18 cellular contexts compared by ENCODE assay signal in the genomic region with DNA sequence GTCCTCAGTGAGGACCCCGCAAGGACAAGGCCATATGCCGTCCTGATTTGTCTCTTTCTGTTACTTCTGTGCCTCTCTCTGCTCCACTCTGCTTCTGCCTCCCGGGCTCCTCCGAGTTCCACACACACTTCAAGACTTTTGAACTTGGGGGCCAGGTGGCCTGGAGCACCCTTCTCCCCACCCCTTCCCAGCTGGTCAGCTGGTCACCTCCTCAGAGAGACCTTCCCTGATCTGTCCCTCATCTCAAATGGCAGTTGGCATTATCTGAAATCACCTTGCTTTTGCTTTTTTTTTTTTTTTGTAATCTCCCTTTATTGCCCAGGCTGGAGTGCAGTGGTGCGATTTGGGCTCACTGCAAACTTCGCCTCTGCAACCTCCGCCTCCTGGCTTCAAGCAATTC. TPM values are rescaled to one million over a fixed set of nuclear protein-coding genes. Genes with fewer than 3 reads are reported as not detected.
DNase-seq lines count a peak whose midpoint lies in the region; ATAC-seq and TF ChIP-seq lines count a peak whose summit lies in the region.
"Had no signal": no experiment of that assay in that cellular context is flagged by ENCODE, and none has a peak within 500 bp of the region (broad histone marks: within the 10 kb centered on the region; RNA-seq: fewer than 3 reads in every experiment).

No MANE protein-coding gene starts in this region.

- H3K9me3 ChIP-seq in BLaER1 treated with 17β-estradiol and CSF1 and Interleukin-3, amounts not matched to agents 10 nM and 100 nM (replicated peaks in 1 of 11): no peaks in the 10 kb centered on the region

- no peak overlapping the region for H3K27ac ChIP-seq in BLaER1 treated with 17β-estradiol and CSF1 and Interleukin-3, amounts not matched to agents 10 nM and 100 nM
- no peak overlapping the region for H3K27ac ChIP-seq in GM23338 (ENCODE audit: low read depth)
- H3K27ac ChIP-seq: brain microvascular endothelial cell had no signal

- H3K9me3 Mint-ChIP-seq in GM23338: no peaks in the 10 kb centered on the region; the same call in 2 of the 3 replicates
- H3K9me3 Mint-ChIP-seq in central memory CD8-positive, alpha-beta T cell: no peaks in the 10 kb centered on the region
- peaks cover 0 to 3% (median 0%) of the 10 kb centered on the region in 9 donors for H3K9me3 Mint-ChIP-seq in naive thymus-derived CD8-positive, alpha-beta T cell
- H3K9me3 Mint-ChIP-seq: activated naive CD8-positive, alpha-beta T cell treated with anti-CD3 and anti-CD28 coated beads, Interleukin-2, amount 10 ng/mL, durations not matched to agents 7 days and 5 days had no signal

- H3K4me3 ChIP-seq in BLaER1 treated with 17β-estradiol and CSF1 and Interleukin-3, amounts not matched to agents 10 nM and 100 nM: no peak overlapping the region
- H3K4me3 ChIP-seq in GM23338: no peak overlapping the region

- H3F3A ChIP-seq in GM23338 (replicated peaks; ENCODE audit: low read depth): peaks cover 11% of the 10 kb centered on the region; the same call in 1 of the 2 replicates

- no peaks in the 10 kb centered on the region; a peak in 1 of 22 replicates for H4K20me1 ChIP-seq in BLaER1 treated with 17β-estradiol and CSF1 and Interleukin-3, amounts not matched to agents 10 nM and 100 nM
- H4K20me1 ChIP-seq in GM23338 (replicated peaks; ENCODE audit: insufficient read depth): 0 out of 2 replicates have a peak, but pooled peaks cover 5% of the 10 kb centered on the region

- DNase-seq in GM23338 (ENCODE audit: low spot score): no peak
- DNase-seq in central memory CD8-positive, alpha-beta T cell (ENCODE audit: low spot score in 2 of 2): no peak
- DNase-seq in naive thymus-derived CD8-positive, alpha-beta T cell: peak in 1 of 10 donors; percentile 15
- DNase-seq in NCI-H748 treated with DMSO at 0.1 percent for 48 hours (lab: John Stamatoyannopoulos, UW): no peak
- DNase-seq in left ventricle myocardium superior: no peak
- no peak for DNase-seq in central memory CD4-positive, alpha-beta T cell
- DNase-seq: activated CD4-positive, alpha-beta T cell treated with anti-CD3 and anti-CD28 coated beads for 4 hours; activated naive CD8-positive, alpha-beta T cell treated with anti-CD3 and anti-CD28 coated beads, Interleukin-2, amount 10 ng/mL, durations not matched to agents 7 days and 5 days; brain microvascular endothelial cell; KBM-7; NCI-H2029 treated with DMSO at 0.1 percent for 48 hours; NCI-H510A; posterior cingulate gyrus; Right ventricle myocardium superior; stimulated activated CD4-positive, alpha-beta T cell treated with anti-CD3 and anti-CD28 coated beads, Interleukin-2, amount 100 ng/mL, for 24 hours; T1000 had no signal

- POLR2A ChIA-PET in naive thymus-derived CD8-positive, alpha-beta T cell (lab: Charles Lee): interaction anchor here (0.6 kb wide), 1 partner anchor 52 kb away, joined by 4 read pairs; no protein-coding TSS in a partner anchor

- H3K27me3 ChIP-seq in BLaER1 treated with 17β-estradiol and CSF1 and Interleukin-3, amounts not matched to agents 10 nM and 100 nM: peaks cover 0 to 29% (median 3%) of the 10 kb centered on the region in 11 experiments; a peak in 7 of 22 replicates
- H3K27me3 ChIP-seq in GM23338 (ENCODE audit: insufficient read depth): peaks cover 59% of the 10 kb centered on the region

- peak overlapping the region in 9 of 11 experiments; percentile 90 to 99 (median 97); a peak in 19 of 22 replicates for H3K4me2 ChIP-seq in BLaER1 treated with 17β-estradiol and CSF1 and Interleukin-3, amounts not matched to agents 10 nM and 100 nM
- H3K4me2 ChIP-seq in GM23338: no peak overlapping the region

- no peaks in the 10 kb centered on the region; a peak in 1 of 22 replicates for H3K36me3 ChIP-seq in BLaER1 treated with 17β-estradiol and CSF1 and Interleukin-3, amounts not matched to agents 10 nM and 100 nM
- no peaks in the 10 kb centered on the region for H3K36me3 ChIP-seq in GM23338 (ENCODE audit: insufficient read depth)
- H3K36me3 ChIP-seq: brain microvascular endothelial cell had no signal

- ATAC-seq in GM23338 (no peak), GM18517 (IDR thresholded peaks at IDR 0.05; ENCODE audit: unreplicated experiment) (no peak), left ventricle myocardium superior (no peak)
- no peak for ATAC-seq in central memory CD8-positive, alpha-beta T cell (replicated peaks; ENCODE audit: extremely low read depth, poor library complexity, severe bottlenecking)
- ATAC-seq in naive thymus-derived CD8-positive, alpha-beta T cell: no peak

- H3K27me3 Mint-ChIP-seq in GM23338 (ENCODE audit: insufficient read depth, low read depth, poor library complexity): peaks cover 49% of the 10 kb centered on the region
- H3K27me3 Mint-ChIP-seq in central memory CD8-positive, alpha-beta T cell: no peaks in the 10 kb centered on the region
- H3K27me3 Mint-ChIP-seq in naive thymus-derived CD8-positive, alpha-beta T cell: peaks cover 25 to 52% (median 35%) of the 10 kb centered on the region in 5 donors

- H3K36me3 Mint-ChIP-seq in GM23338 (ENCODE audit: low read depth): no peaks in the 10 kb centered on the region; the same call in 2 of the 3 replicates
- peaks cover 36% of the 10 kb centered on the region for H3K36me3 Mint-ChIP-seq in central memory CD8-positive, alpha-beta T cell (ENCODE audit: insufficient read depth)
- no peaks in the 10 kb centered on the region for H3K36me3 Mint-ChIP-seq in naive thymus-derived CD8-positive, alpha-beta T cell
- H3K36me3 Mint-ChIP-seq: activated naive CD8-positive, alpha-beta T cell treated with anti-CD3 and anti-CD28 coated beads, Interleukin-2, amount 10 ng/mL, durations not matched to agents 7 days and 5 days had no signal

- no peak for TF ChIP-seq CTCF in GM23338 (conservative IDR thresholded peaks at IDR 0.05; ENCODE audit: low read depth in 2 of 2)

- peak overlapping the region in 3 of 11 experiments; percentile 73 to 78 (median 77); a peak in 2 of 22 replicates for H3K9ac ChIP-seq in BLaER1 treated with 17β-estradiol and CSF1 and Interleukin-3, amounts not matched to agents 10 nM and 100 nM

- H3K9me2 ChIP-seq in GM23338 (ENCODE audit: insufficient read depth): no peaks in the 10 kb centered on the region

- H2AFZ ChIP-seq in GM23338: no peak overlapping the region

- H3K4me3 Mint-ChIP-seq in GM23338: peak overlapping the region; percentile 48; the same call in 2 of the 3 replicates
- peak overlapping the region; percentile 77 for H3K4me3 Mint-ChIP-seq in central memory CD8-positive, alpha-beta T cell
- H3K4me3 Mint-ChIP-seq in naive thymus-derived CD8-positive, alpha-beta T cell: peak overlapping the region in 8 of 10 donors; percentile 18 to 84 (median 70)

- H3K27ac Mint-ChIP-seq in GM23338: no peak overlapping the region
- peak overlapping the region; percentile 89 for H3K27ac Mint-ChIP-seq in central memory CD8-positive, alpha-beta T cell (ENCODE audit: low read depth)
- H3K27ac Mint-ChIP-seq in naive thymus-derived CD8-positive, alpha-beta T cell: peak overlapping the region in 5 of 10 donors; percentile 25 to 95 (median 74)

- peaks cover 25% of the 10 kb centered on the region for H3K4me1 Mint-ChIP-seq in GM23338
- H3K4me1 Mint-ChIP-seq in central memory CD8-positive, alpha-beta T cell: peaks cover 49% of the 10 kb centered on the region
- peaks cover 11 to 41% (median 29%) of the 10 kb centered on the region in 4 donors for H3K4me1 Mint-ChIP-seq in naive thymus-derived CD8-positive, alpha-beta T cell

- no peaks in the 10 kb centered on the region for H3K79me2 ChIP-seq in GM23338 (replicated peaks; ENCODE audit: insufficient read depth)

- H3K4me1 ChIP-seq in BLaER1 treated with 17β-estradiol and CSF1 and Interleukin-3, amounts not matched to agents 10 nM and 100 nM: peaks cover 24 to 62% (median 50%) of the 10 kb centered on the region in 10 experiments
- peaks cover 16% of the 10 kb centered on the region for H3K4me1 ChIP-seq in GM23338 (ENCODE audit: insufficient read depth)

- intact Hi-C loops in left ventricle myocardium superior (cut with micrococcal nuclease): no loop called here

TF ChIP-seq in GM23338, 12 proteins besides CTCF, POLR2A, EP300 and RAD21 (continues in another document):
- TF ChIP-seq EZH2phosphoT487 (IDR thresholded peaks at IDR 0.05; ENCODE audit: unreplicated experiment): no peak
- TF ChIP-seq STAT1 (IDR thresholded peaks at IDR 0.05; ENCODE audit: unreplicated experiment): no peak

RNA-seq across cellular contexts. Expression of a gene that starts 2.2 kb away (rescaled TPM):
- total RNA-seq in GM23338 (2014; rRNA removed; shearing (Covaris generic)): 3.1 and 8.0 TPM in 2 replicates
- polyA plus RNA-seq in GM23338 (2016; fragmentation: Nextera tagmentation; extraction: Ambion mirVana): 4.6 and 4.8 TPM in 2 replicates
- total RNA-seq in naive thymus-derived CD8-positive, alpha-beta T cell: under 1 TPM; 0.81 to 0.85 TPM
- polyA plus RNA-seq in naive thymus-derived CD8-positive, alpha-beta T cell: 10 to 100 TPM in 1 of 3 donors, 1 to 10 TPM in 1, under 1 TPM in 1; 0.99 to 77.2 (median 2.1) TPM
- total RNA-seq in left ventricle myocardium superior: not detected

RNA-seq across cellular contexts. Expression of a gene that starts 16.3 kb away (rescaled TPM):
- total RNA-seq in GM23338 (2014; rRNA removed; shearing (Covaris generic)): 71.5 and 77.5 TPM in 2 replicates
- polyA plus RNA-seq in GM23338 (2016; fragmentation: Nextera tagmentation; extraction: Ambion mirVana): 46.5 and 57.8 TPM in 2 replicates
- 10 to 100 TPM; 34.6 to 35.2 TPM for total RNA-seq in naive thymus-derived CD8-positive, alpha-beta T cell
- 10 to 100 TPM; 15.1 to 25.7 (median 20.1) TPM for polyA plus RNA-seq in naive thymus-derived CD8-positive, alpha-beta T cell
- 87.7 TPM for total RNA-seq in left ventricle myocardium superior

RNA-seq across cellular contexts. Expression of a gene that starts 24.3 kb away (rescaled TPM):
- 53.2 and 55.5 TPM in 2 replicates for total RNA-seq in GM23338 (2014; rRNA removed; shearing (Covaris generic))
- polyA plus RNA-seq in GM23338 (2016; fragmentation: Nextera tagmentation; extraction: Ambion mirVana): 15.1 and 19.1 TPM in 2 replicates
- total RNA-seq in naive thymus-derived CD8-positive, alpha-beta T cell: 10 to 100 TPM; 52.0 to 53.4 TPM
- polyA plus RNA-seq in naive thymus-derived CD8-positive, alpha-beta T cell: 10 to 100 TPM in 2 of 3 donors, 1 to 10 TPM in 1; 9.2 to 19.3 (median 12.2) TPM
- 61.4 TPM for total RNA-seq in left ventricle myocardium superior

RNA-seq across cellular contexts. Expression of a gene that starts 46.4 kb away (rescaled TPM):
- total RNA-seq in GM23338 (2014; rRNA removed; shearing (Covaris generic)): 23.8 and 25.0 TPM in 2 replicates
- polyA plus RNA-seq in GM23338 (2016; fragmentation: Nextera tagmentation; extraction: Ambion mirVana): 43.2 and 48.8 TPM in 2 replicates
- total RNA-seq in naive thymus-derived CD8-positive, alpha-beta T cell: 10 to 100 TPM; 57.8 to 68.4 TPM
- polyA plus RNA-seq in naive thymus-derived CD8-positive, alpha-beta T cell: 10 to 100 TPM; 12.8 to 46.9 (median 20.9) TPM
- total RNA-seq in left ventricle myocardium superior: 9.3 TPM

RNA-seq across cellular contexts. Expression of a gene that starts 49.4 kb away (rescaled TPM):
- total RNA-seq in GM23338 (2014; rRNA removed; shearing (Covaris generic)): 1.4 and 3.2 TPM in 2 replicates
- polyA plus RNA-seq in GM23338 (2016; fragmentation: Nextera tagmentation; extraction: Ambion mirVana): 4.0 and 5.8 TPM in 2 replicates
- total RNA-seq in naive thymus-derived CD8-positive, alpha-beta T cell: 10 to 100 TPM; 27.2 to 28.1 TPM
- 100 to 1,000 TPM in 2 of 3 donors, 10 to 100 TPM in 1; 81.6 to 145 (median 108) TPM for polyA plus RNA-seq in naive thymus-derived CD8-positive, alpha-beta T cell
- total RNA-seq in left ventricle myocardium superior: 8.3 TPM
